Comparison of ENCODE assay signal across 20 cellular contexts in genomic region chr12:89418228-89418910, GRCh38.
DNase-seq lines count a peak whose midpoint lies in the region; ATAC-seq and TF ChIP-seq lines count a peak whose summit lies in the region.
"Had no signal": no experiment of that assay in that cellular context is flagged by ENCODE, and none has a peak within 500 bp of the region (broad histone marks: within the 10 kb centered on the region; RNA-seq: fewer than 3 reads in every experiment).

No MANE protein-coding gene starts in this region.

- no peaks in the 10 kb centered on the region for H3K36me3 ChIP-seq in heart left ventricle
- H3K36me3 ChIP-seq in right atrium auricular region = no peaks in the 10 kb centered on the region
- no peaks in the 10 kb centered on the region for H3K36me3 ChIP-seq in lower lobe of right lung
- H3K36me3 ChIP-seq in CD8-positive, alpha-beta memory T cell (ENCODE audit: insufficient read depth, low read length) = no peaks in the 10 kb centered on the region
- H3K36me3 ChIP-seq: MG63 had no signal

- no peak overlapping the region for H3K27ac ChIP-seq in heart left ventricle
- no peak overlapping the region for H3K27ac ChIP-seq in right atrium auricular region
- no peak overlapping the region for H3K27ac ChIP-seq in lower lobe of right lung
- H3K27ac ChIP-seq in CD8-positive, alpha-beta memory T cell (ENCODE audit: low read depth, low read length) = no peak overlapping the region
- H3K27ac ChIP-seq: body of pancreas, SK-N-MC had no signal

- whole genome bisulfite sequencing in heart left ventricle, 4 donors = 66 to 84% (median 82%) methylated on average over 5 of the region's 5 CpGs

- H3K9me3 ChIP-seq in heart left ventricle (no peaks in the 10 kb centered on the region), right atrium auricular region (no peaks in the 10 kb centered on the region), lower lobe of right lung (no peaks in the 10 kb centered on the region)
- H3K9me3 ChIP-seq in CD8-positive, alpha-beta memory T cell (ENCODE audit: low read length) = no peaks in the 10 kb centered on the region
- H3K9me3 ChIP-seq: body of pancreas, MG63 had no signal

- TF ChIP-seq CTCF in heart left ventricle (IDR thresholded peaks at IDR 0.05) = no peak
- TF ChIP-seq CTCF in right atrium auricular region (IDR thresholded peaks at IDR 0.05) = no peak
- TF ChIP-seq CTCF in lower lobe of right lung (IDR thresholded peaks at IDR 0.05) = no peak

- peaks cover 9% of the 10 kb centered on the region for H3K36me3 Mint-ChIP-seq in dendritic cell treated with granulocyte-macrophage colony-stimulating factor and Interleukin-4, amounts not matched to agents 40 ng/mL and 50 ng/mL, for 4 days (ENCODE audit: low read depth)
- peaks cover 0 to 20% (median 9%) of the 10 kb centered on the region in 3 donors for H3K36me3 Mint-ChIP-seq in CD8-positive, alpha-beta memory T cell

- intact Hi-C loops in heart left ventricle (cut with DNase I) (no loop called here), lower lobe of right lung (cut with DNase I) (no loop called here)
- intact Hi-C loops in dendritic cell treated with granulocyte-macrophage colony-stimulating factor and Interleukin-4, amounts not matched to agents 40 ng/mL and 50 ng/mL, for 4 days (cut with micrococcal nuclease) = loop anchor here (5.0 kb wide), 1 partner anchor 39 kb away; no protein-coding TSS in a partner anchor

- no peak for TF ChIP-seq POLR2A in heart left ventricle (IDR thresholded peaks at IDR 0.05)

- H3K4me3 ChIP-seq in heart left ventricle (no peak overlapping the region), right atrium auricular region (no peak overlapping the region), lower lobe of right lung (no peak overlapping the region)
- H3K4me3 ChIP-seq in CD8-positive, alpha-beta memory T cell (ENCODE audit: low read length) = no peak overlapping the region
- H3K4me3 ChIP-seq: body of pancreas, MG63, SK-N-MC had no signal

- H3K27ac Mint-ChIP-seq in dendritic cell treated with granulocyte-macrophage colony-stimulating factor and Interleukin-4, amounts not matched to agents 40 ng/mL and 50 ng/mL, for 4 days = peak overlapping the region; percentile 19
- no peak overlapping the region for H3K27ac Mint-ChIP-seq in CD8-positive, alpha-beta memory T cell
- H3K27ac Mint-ChIP-seq: CD8-positive, alpha-beta T cell; stimulated activated naive CD8-positive, alpha-beta T cell treated with anti-CD3 and anti-CD28 coated beads, Interleukin-15, Interleukin-2, amounts not matched to agents 100 ng/mL and 50 ng/mL, for 24 hours had no signal

- no peak overlapping the region for H3K4me3 Mint-ChIP-seq in dendritic cell treated with granulocyte-macrophage colony-stimulating factor and Interleukin-4, amounts not matched to agents 40 ng/mL and 50 ng/mL, for 4 days
- no peak overlapping the region for H3K4me3 Mint-ChIP-seq in CD8-positive, alpha-beta memory T cell
- H3K4me3 Mint-ChIP-seq: CD8-positive, alpha-beta T cell; stimulated activated naive CD8-positive, alpha-beta T cell treated with anti-CD3 and anti-CD28 coated beads, Interleukin-15, Interleukin-2, amounts not matched to agents 100 ng/mL and 50 ng/mL, for 24 hours had no signal

- H3K27me3 ChIP-seq in heart left ventricle (no peaks in the 10 kb centered on the region), right atrium auricular region (no peaks in the 10 kb centered on the region), lower lobe of right lung (ENCODE audit: low read depth) (no peaks in the 10 kb centered on the region)
- H3K27me3 ChIP-seq in CD8-positive, alpha-beta memory T cell (ENCODE audit: insufficient read depth, low read length, poor library complexity, severe bottlenecking) = no peaks in the 10 kb centered on the region
- H3K27me3 ChIP-seq: body of pancreas, MG63 had no signal

- H3K9me3 Mint-ChIP-seq in dendritic cell treated with granulocyte-macrophage colony-stimulating factor and Interleukin-4, amounts not matched to agents 40 ng/mL and 50 ng/mL, for 4 days = no peaks in the 10 kb centered on the region
- no peaks in the 10 kb centered on the region for H3K9me3 Mint-ChIP-seq in CD8-positive, alpha-beta memory T cell
- H3K9me3 Mint-ChIP-seq: CD8-positive, alpha-beta T cell; stimulated activated naive CD8-positive, alpha-beta T cell treated with anti-CD3 and anti-CD28 coated beads, Interleukin-15, Interleukin-2, amounts not matched to agents 100 ng/mL and 50 ng/mL, for 24 hours had no signal

- no peaks in the 10 kb centered on the region for H3K27me3 Mint-ChIP-seq in dendritic cell treated with granulocyte-macrophage colony-stimulating factor and Interleukin-4, amounts not matched to agents 40 ng/mL and 50 ng/mL, for 4 days
- H3K27me3 Mint-ChIP-seq in CD8-positive, alpha-beta memory T cell = no peaks in the 10 kb centered on the region
- H3K27me3 Mint-ChIP-seq: stimulated activated naive CD8-positive, alpha-beta T cell treated with anti-CD3 and anti-CD28 coated beads, Interleukin-15, Interleukin-2, amounts not matched to agents 100 ng/mL and 50 ng/mL, for 24 hours had no signal

- CTCF ChIA-PET in CD8-positive, alpha-beta memory T cell (lab: Charles Lee) = no interaction called here

- H3K4me1 Mint-ChIP-seq in dendritic cell treated with granulocyte-macrophage colony-stimulating factor and Interleukin-4, amounts not matched to agents 40 ng/mL and 50 ng/mL, for 4 days (ENCODE audit: low read depth) = peaks cover 24% of the 10 kb centered on the region
- H3K4me1 Mint-ChIP-seq in CD8-positive, alpha-beta memory T cell = peaks cover 0 to 5% (median 0%) of the 10 kb centered on the region in 3 donors

- peak; percentile 37 to 78 (median 60) for ATAC-seq in heart left ventricle
- peak; percentile 57 to 74 for ATAC-seq in lower lobe of right lung
- ATAC-seq: body of pancreas; CD8-positive, alpha-beta T cell had no signal

- POLR2A ChIA-PET in CD8-positive, alpha-beta memory T cell (lab: Charles Lee) = no interaction called here

- DNase-seq in heart left ventricle = peak in 3 of 5 donors; percentile 18 to 41 (median 19)
- no peak for DNase-seq in right atrium auricular region (ENCODE audit: low spot score)
- peak; percentile 57 for DNase-seq in lower lobe of right lung
- no peak for DNase-seq in GOT3 (lab: John Stamatoyannopoulos, UW)
- no peak for DNase-seq in CD8-positive, alpha-beta memory T cell
- DNase-seq in NCI-H748 (lab: John Stamatoyannopoulos, UW; ENCODE audit: unreplicated experiment) = no peak
- DNase-seq in HuH-7.5 (ENCODE audit: low spot score) = no peak
- DNase-seq: activated CD4-positive, alpha-beta T cell treated with anti-CD3 and anti-CD28 coated beads for 1 hour; activated effector memory CD4-positive, alpha-beta T cell treated with anti-CD3 and anti-CD28 coated beads, Interleukin-2, amount 50 U/mL, for 16 hours; activated T-cell treated with anti-CD3 and anti-CD28 coated beads for 4 hours; CD8-positive, alpha-beta T cell; H7; KBM-7; MG63; NCI-H1436; NCI-H774 had no signal

- H3K4me1 ChIP-seq in heart left ventricle = peaks cover 0 to 6% (median 0%) of the 10 kb centered on the region in 12 donors
- peaks cover 0 to 6% of the 10 kb centered on the region in 2 donors for H3K4me1 ChIP-seq in right atrium auricular region
- H3K4me1 ChIP-seq in lower lobe of right lung = no peaks in the 10 kb centered on the region
- H3K4me1 ChIP-seq in CD8-positive, alpha-beta memory T cell (ENCODE audit: insufficient read depth, low read length) = no peaks in the 10 kb centered on the region
- H3K4me1 ChIP-seq: body of pancreas had no signal

Comparison
In these comparisons a context has a peak if more than half of its experiments do, and no peak if none do; other contexts are left out.
1. DNase-seq: peak in heart left ventricle (3 of 5) and lower lobe of right lung (single experiment); none in right atrium auricular region (single experiment), GOT3 (single experiment), CD8-positive, alpha-beta memory T cell (0 of 5), NCI-H748 (single experiment) and HuH-7.5 (single experiment).